Comparison of ENCODE assay signal across 8 cellular contexts in genomic region chr4:72701987-72702819, GRCh38.
DNase-seq lines count a peak whose midpoint lies in the region; ATAC-seq and TF ChIP-seq lines count a peak whose summit lies in the region.

No MANE protein-coding gene starts in this region.

- TF ChIP-seq POLR2A in vagina (IDR thresholded peaks at IDR 0.05): no peak

- intact Hi-C loops in Right ventricle myocardium superior (cut with DNase I): loop anchor here (10.0 kb wide), 1 partner anchor 313 kb away; no protein-coding TSS in a partner anchor
- intact Hi-C loops in cardiac septum (cut with DNase I): loop anchor here (5.0 to 10.0 kb wide), 3 partner anchors 197 to 315 kb away; no protein-coding TSS in a partner anchor
- intact Hi-C loops in mucosa of descending colon (cut with DNase I, micrococcal nuclease): loop anchor here in 1 of 2 donors (5.0 kb wide), 1 partner anchor 320 kb away; no protein-coding TSS in a partner anchor
- intact Hi-C loops in vagina (cut with DNase I): loop anchor here (10.0 kb wide), 1 partner anchor 323 kb away; no protein-coding TSS in a partner anchor

- no peaks in the 10 kb centered on the region for H3K27me3 ChIP-seq in vagina

- H3K27ac ChIP-seq in vagina: no peak overlapping the region

- H3K36me3 ChIP-seq in mucosa of descending colon (ENCODE audit: low read depth) (no peaks in the 10 kb centered on the region), vagina (no peaks in the 10 kb centered on the region)

- no peaks in the 10 kb centered on the region for H3K4me1 ChIP-seq in mucosa of descending colon (ENCODE audit: low read depth)
- no peaks in the 10 kb centered on the region for H3K4me1 ChIP-seq in vagina

- DNase-seq in Right ventricle myocardium superior (no peak), cardiac septum (ENCODE audit: low spot score) (no peak), H4 (ENCODE audit: low spot score) (peak; percentile 55), LHCN-M2 (ENCODE audit: low read depth) (peak; percentile 47), SKM-1 (lab: John Stamatoyannopoulos, UW; ENCODE audit: unreplicated experiment) (peak; percentile 45), mucosa of descending colon (peak in 1 of 3 donors; percentile 73), vagina (ENCODE audit: extremely low spot score in 2 of 2) (no peak)
- peak; percentile 3 for DNase-seq in effector CD4-positive, alpha-beta T cell

- TF ChIP-seq CTCF in mucosa of descending colon (IDR thresholded peaks at IDR 0.05): peak; percentile 22
- peak in 2 of 3 experiments; percentile 18 to 50 for TF ChIP-seq CTCF in vagina (IDR thresholded peaks at IDR 0.05)

- H3K9me3 ChIP-seq in mucosa of descending colon (no peaks in the 10 kb centered on the region), vagina (no peaks in the 10 kb centered on the region)

- ATAC-seq in Right ventricle myocardium superior (ENCODE audit: poor library complexity) (peak; percentile 56), mucosa of descending colon (peak; percentile 38)

- H3K4me3 ChIP-seq in mucosa of descending colon: no peak overlapping the region
- peak overlapping the region; percentile 24 to 27 for H3K4me3 ChIP-seq in vagina

Comparison
In these comparisons a context has a peak if more than half of its experiments do, and no peak if none do; other contexts are left out.
1. DNase-seq: peak in H4 (single experiment), LHCN-M2 (single experiment), SKM-1 (single experiment) and effector CD4-positive, alpha-beta T cell (single experiment); none in Right ventricle myocardium superior (single experiment), cardiac septum (single experiment) and vagina (0 of 2).